In the genomic region with DNA sequence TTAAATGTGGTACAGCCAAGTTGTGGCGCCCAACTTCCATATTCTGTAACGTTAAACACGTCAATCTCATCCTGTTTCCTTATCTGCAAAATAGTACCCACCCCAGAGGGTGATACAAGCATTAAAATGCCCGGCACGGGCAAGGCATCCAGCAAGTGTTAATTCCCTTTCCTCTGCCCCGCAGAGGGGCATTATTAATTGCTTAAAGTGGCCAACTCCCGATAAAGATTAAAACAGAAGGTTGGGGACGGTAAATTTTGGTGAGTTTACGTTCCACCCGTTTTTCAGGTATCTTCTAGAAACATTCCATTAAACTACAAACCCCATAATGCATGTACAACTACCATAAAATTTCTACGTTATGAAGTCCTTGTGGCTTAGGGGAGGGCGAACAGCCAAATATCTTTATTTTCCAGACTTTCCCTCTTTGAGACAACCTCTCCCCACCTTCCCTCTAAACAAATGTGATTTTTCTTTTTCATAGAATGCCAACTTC, we compare ENCODE assay signal across 8 cellular contexts. TPM values are rescaled to one million over a fixed set of nuclear protein-coding genes. Genes with fewer than 3 reads are reported as not detected.
DNase-seq lines count a peak whose midpoint lies in the region; ATAC-seq and TF ChIP-seq lines count a peak whose summit lies in the region.

No MANE protein-coding gene starts in this region.

- H3K27ac ChIP-seq in coronary artery = peak overlapping the region; percentile 99

- peaks cover 13% of the 10 kb centered on the region for H3K4me1 ChIP-seq in mucosa of descending colon (ENCODE audit: low read depth)

- no peaks in the 10 kb centered on the region for H3K36me3 ChIP-seq in mucosa of descending colon (ENCODE audit: low read depth)

- no peaks in the 10 kb centered on the region for H3K9me3 ChIP-seq in mucosa of descending colon

- intact Hi-C loops in mucosa of descending colon (cut with DNase I, micrococcal nuclease) = no loop called here

- TF ChIP-seq CTCF in coronary artery (IDR thresholded peaks at IDR 0.05) (no peak), mucosa of descending colon (IDR thresholded peaks at IDR 0.05) (no peak)

- H3K4me3 ChIP-seq in coronary artery (peak overlapping the region; percentile 98), mucosa of descending colon (peak overlapping the region; percentile 71)

- peak; percentile 25 for DNase-seq in stimulated activated CD4-positive, alpha-beta T cell treated with anti-CD3 and anti-CD28 coated beads, Interleukin-15, amount 100 ng/mL, for 24 hours
- DNase-seq in stimulated activated CD4-positive, alpha-beta T cell treated with anti-CD3 and anti-CD28 coated beads, Interleukin-1b, Interleukin-23, amount 100 ng/mL, for 48 hours = no peak
- DNase-seq in SK-N-DZ (ENCODE audit: low spot score) (peak; percentile 10), coronary artery (ENCODE audit: low spot score) (no peak), mucosa of descending colon (peak in 1 of 3 donors; percentile 51), retina (no peak)

- ATAC-seq in mucosa of descending colon (no peak), GM21367 (IDR thresholded peaks at IDR 0.05; ENCODE audit: unreplicated experiment) (no peak), GM21825 (IDR thresholded peaks at IDR 0.05; ENCODE audit: unreplicated experiment) (no peak)

RNA-seq across cellular contexts. Expression of a gene that starts 1.3 kb away (rescaled TPM):
- polyA plus RNA-seq in SK-N-DZ (2014; cell fraction: cytosol; rRNA removed) = 72.0 and 77.0 TPM in 2 replicates
- 67.2 and 96.5 TPM in 2 replicates for polyA plus RNA-seq in SK-N-DZ (2014; cell fraction: nucleus; rRNA removed)
- total RNA-seq in mucosa of descending colon = 10 to 100 TPM; 59.8 to 75.3 (median 74.0) TPM

Comparison
In these comparisons a context has a peak if more than half of its experiments do, and no peak if none do; other contexts are left out.
1. DNase-seq: peak in stimulated activated CD4-positive, alpha-beta T cell treated with anti-CD3 and anti-CD28 coated beads, Interleukin-15, amount 100 ng/mL, for 24 hours (single experiment) and SK-N-DZ (single experiment); none in stimulated activated CD4-positive, alpha-beta T cell treated with anti-CD3 and anti-CD28 coated beads, Interleukin-1b, Interleukin-23, amount 100 ng/mL, for 48 hours (single experiment), coronary artery (single experiment) and retina (single experiment).